In genomic region chr20:25853718-25854381, GRCh38 we compare ENCODE assay signal across 8 cellular contexts.
DNase-seq lines count a peak whose midpoint lies in the region; ATAC-seq and TF ChIP-seq lines count a peak whose summit lies in the region.
"Not testable (repeated sequence)": the region's sequence is repeated elsewhere in the genome, so short reads cannot be mapped to it uniquely, and the experiment has no call there.

No MANE protein-coding gene starts in this region.

- peak overlapping the region; percentile 61 for H3K4me3 ChIP-seq in AG04449 (ENCODE audit: low read depth, low read length)

- ATAC-seq in GM18873 (IDR thresholded peaks at IDR 0.05; ENCODE audit: low FRiP score, unreplicated experiment) (peak; percentile 79), HG03460 (IDR thresholded peaks at IDR 0.05; ENCODE audit: unreplicated experiment) (peak; percentile 61)

- TF ChIP-seq CTCF in AG04449 (IDR thresholded peaks at IDR 0.05; ENCODE audit: insufficient read depth, low read length, missing control alignments) = not testable (repeated sequence)

- CTCF ChIA-PET in AG04449 (lab: Yijun Ruan, JAX) = not testable (repeated sequence)

- not testable (repeated sequence) for H3K27ac ChIP-seq in caudate nucleus (ENCODE audit: low read depth, low read length)

- POLR2A ChIA-PET in AG04449 (lab: Yijun Ruan, JAX) = not testable (repeated sequence)

- not testable (repeated sequence) for DNase-seq in AG04449 (ENCODE audit: low read depth, low spot score)
- DNase-seq in NCI-H524 treated with DMSO at 0.1 percent for 48 hours (lab: John Stamatoyannopoulos, UW) (peak; percentile 43), caudate nucleus (lab: John Stamatoyannopoulos, UW) (peak in 58 of 61 donors; percentile 18 to 87 (median 67)), left kidney (ENCODE audit: low read depth, low spot score) (peak; percentile 95)
- peak; percentile 60 to 83 for DNase-seq in activated CD4-positive, alpha-beta T cell treated with anti-CD3 and anti-CD28 coated beads, Interleukin-2, amount 50 U/mL, for 24 hours (ENCODE audit: low read depth in 1 of 2, low spot score in 1 of 2)
- peak; percentile 52 to 59 for DNase-seq in stimulated activated CD4-positive, alpha-beta T cell treated with anti-CD3 and anti-CD28 coated beads, Interleukin-1b, Interleukin-23, amount 100 ng/mL, for 1 hour (ENCODE audit: low read depth in 2 of 2)
